ENCODE assay signal across 8 cellular contexts in the genomic region with DNA sequence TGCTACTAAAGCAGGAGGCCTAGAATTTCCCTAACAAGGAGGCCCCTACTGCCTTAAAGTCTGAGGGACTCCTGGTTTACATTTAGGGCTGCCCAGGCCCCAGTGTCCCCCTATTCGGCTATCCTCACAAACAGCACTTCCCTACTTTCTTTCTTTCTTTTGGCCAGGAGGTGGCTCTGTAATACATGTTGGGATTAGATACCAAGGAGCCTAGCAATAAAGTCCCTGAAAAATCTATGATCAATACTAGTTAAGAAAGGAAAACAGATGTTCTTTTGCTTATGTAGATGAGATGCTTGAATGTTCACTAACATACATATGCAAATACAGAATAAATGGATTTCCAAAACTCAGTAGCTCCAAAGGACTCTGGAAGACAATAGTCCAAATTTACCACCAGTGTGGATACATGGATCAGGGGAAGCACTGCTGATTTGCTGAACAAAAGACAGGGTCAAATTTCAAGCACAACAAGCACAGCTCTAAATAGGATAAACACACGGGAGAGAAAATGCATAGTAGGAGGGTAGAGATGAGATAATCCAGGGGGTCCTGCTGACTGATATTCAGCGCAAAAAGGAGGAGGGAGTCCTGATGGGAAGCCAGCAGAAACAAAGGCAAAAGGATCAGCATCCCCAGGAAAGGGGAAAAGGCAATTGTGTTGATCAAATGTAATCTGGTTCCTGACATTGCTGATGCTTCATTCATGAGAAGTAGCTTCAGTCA.
DNase-seq lines count a peak whose midpoint lies in the region; ATAC-seq and TF ChIP-seq lines count a peak whose summit lies in the region.

No MANE protein-coding gene starts in this region.

- H3K27me3 Mint-ChIP-seq in Calu3 (ENCODE audit: unreplicated experiment): no peaks in the 10 kb centered on the region

- no peak overlapping the region for H3K27ac ChIP-seq in caudate nucleus (ENCODE audit: low read depth, low read length)
- H3K27ac ChIP-seq in upper lobe of left lung: no peak overlapping the region

- H3K27ac Mint-ChIP-seq in Calu3 (ENCODE audit: unreplicated experiment): no peak overlapping the region

- no peak for ATAC-seq in upper lobe of left lung (ENCODE audit: low FRiP score in 2 of 2)

- H3K4me1 Mint-ChIP-seq in Calu3 (ENCODE audit: low read depth, unreplicated experiment): no peaks in the 10 kb centered on the region

- no TSS peak for BruUV-seq in Calu3 (replicated peaks; lab: Mats Ljungman, UMichigan)

- H3K36me3 Mint-ChIP-seq in Calu3 (ENCODE audit: insufficient read depth, unreplicated experiment): no peaks in the 10 kb centered on the region

- peaks cover 4% of the 10 kb centered on the region for H3K9me3 Mint-ChIP-seq in Calu3 (ENCODE audit: low read depth, unreplicated experiment)

- no peak overlapping the region for H3K4me3 ChIP-seq in upper lobe of left lung

- no peaks in the 10 kb centered on the region for H3K9me3 ChIP-seq in upper lobe of left lung

- no peak for TF ChIP-seq CTCF in Calu3 (IDR thresholded peaks at IDR 0.05; ENCODE audit: unreplicated experiment)
- peak in 2 of 6 experiments; percentile 5 to 18 for TF ChIP-seq CTCF in upper lobe of left lung (IDR thresholded peaks at IDR 0.05)

- no peaks in the 10 kb centered on the region for H3K27me3 ChIP-seq in upper lobe of left lung

- peak; percentile 8 for DNase-seq in Calu3
- DNase-seq in NCI-H1417 treated with DMSO at 0.1 percent for 48 hours (lab: John Stamatoyannopoulos, UW): peak; percentile 47
- peak; percentile 36 for DNase-seq in astrocyte of the hippocampus (ENCODE audit: low read depth, low spot score)
- DNase-seq in medulla oblongata (ENCODE audit: extremely low spot score): peak; percentile 31
- DNase-seq in GM19238 (ENCODE audit: insufficient read length, low spot score): no peak
- no peak for DNase-seq in caudate nucleus (lab: John Stamatoyannopoulos, UW)
- DNase-seq in C1 segment of cervical spinal cord (lab: John Stamatoyannopoulos, UW): no peak
- DNase-seq in upper lobe of left lung: no peak

- H3K36me3 ChIP-seq in upper lobe of left lung: no peaks in the 10 kb centered on the region

- no peak for TF ChIP-seq EP300 in upper lobe of left lung (IDR thresholded peaks at IDR 0.05)

- no peak for TF ChIP-seq POLR2A in upper lobe of left lung (IDR thresholded peaks at IDR 0.05)

- H3K4me3 Mint-ChIP-seq in Calu3 (ENCODE audit: low read depth, unreplicated experiment): no peak overlapping the region

- CTCF ChIA-PET in Calu3 (lab: Charles Lee): no interaction called here

- WGBS in upper lobe of left lung, 2 donors: 46 to 60% methylated on average over 3 of the region's 3 CpGs

- intact Hi-C loops in Calu3 (cut with micrococcal nuclease; ENCODE audit: unreplicated experiment): loop anchor here (5.0 kb wide), 1 partner anchor 141 kb away; no protein-coding TSS in a partner anchor

- H3K4me1 ChIP-seq in upper lobe of left lung: no peaks in the 10 kb centered on the region

Comparison
In these comparisons a context has a peak if more than half of its experiments do, and no peak if none do; other contexts are left out.
1. DNase-seq: peak in Calu3 (single experiment), NCI-H1417 treated with DMSO at 0.1 percent for 48 hours (single experiment), astrocyte of the hippocampus (single experiment) and medulla oblongata (single experiment); none in GM19238 (single experiment), caudate nucleus (0 of 61), C1 segment of cervical spinal cord (0 of 14) and upper lobe of left lung (0 of 2).